ENCODE assay signal across 12 cellular contexts in the genomic region with DNA sequence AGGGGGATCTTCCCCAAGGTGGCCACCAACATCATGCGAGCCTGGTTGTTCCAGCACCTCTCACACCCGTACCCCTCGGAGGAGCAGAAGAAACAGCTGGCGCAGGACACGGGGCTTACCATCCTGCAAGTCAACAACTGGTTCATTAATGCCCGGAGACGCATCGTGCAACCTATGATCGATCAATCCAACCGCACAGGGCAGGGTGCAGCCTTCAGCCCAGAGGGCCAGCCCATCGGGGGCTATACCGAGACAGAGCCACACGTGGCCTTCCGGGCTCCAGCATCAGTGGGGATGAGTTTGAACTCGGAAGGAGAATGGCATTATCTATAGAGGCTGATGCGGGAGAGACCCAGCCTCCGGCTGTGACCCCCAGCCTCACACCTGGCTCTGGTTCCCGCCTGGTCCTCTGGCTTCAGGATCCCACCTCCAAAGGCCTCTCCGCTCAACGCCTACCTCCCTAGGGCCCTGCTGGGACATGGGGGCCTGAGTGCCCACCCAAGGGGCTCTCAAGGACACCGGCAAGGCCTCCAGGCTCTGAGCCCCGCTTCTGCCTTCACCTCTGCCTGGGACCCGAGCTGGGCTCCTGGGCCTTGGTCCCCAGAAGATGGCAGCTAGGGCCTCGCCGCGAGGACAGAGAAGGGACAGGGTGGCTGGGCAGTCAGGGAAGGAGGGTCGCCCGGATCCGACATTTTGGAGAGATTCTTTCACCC. TPM values are rescaled to one million over a fixed set of nuclear protein-coding genes. Genes with fewer than 3 reads are reported as not detected.
A peak's percentile ranks its signal among the peaks of the same experiment; 100 is the strongest.
DNase-seq lines count a peak whose midpoint lies in the region; ATAC-seq and TF ChIP-seq lines count a peak whose summit lies in the region.
"Not testable (repeated sequence)": the region's sequence is repeated elsewhere in the genome, so short reads cannot be mapped to it uniquely, and the experiment has no call there.
"Had no signal": no experiment of that assay in that cellular context is flagged by ENCODE, and none has a peak within 500 bp of the region (broad histone marks: within the 10 kb centered on the region; RNA-seq: fewer than 3 reads in every experiment).

No MANE protein-coding gene starts in this region.

- POLR2A ChIA-PET in PC-3 (lab: Charles Lee; ENCODE audit: unreplicated experiment); WTC11 (lab: Charles Lee): not testable (repeated sequence)

- H3K4me1 Mint-ChIP-seq in WTC11; endodermal cell; neural progenitor cell; progenitor cell of endocrine pancreas (ENCODE audit: low read depth): not testable (repeated sequence)
- H3K4me1 Mint-ChIP-seq in nephron: peaks cover 11% of the 10 kb centered on the region

- not testable (repeated sequence) for ATAC-seq in PC-3, WTC11
- ATAC-seq in right cardiac atrium (peak; percentile 13 to 29), aorta (ENCODE audit: low FRiP score) (peak; percentile 45)

- H4K20me1 ChIP-seq in PC-3 (ENCODE audit: low read length); neural progenitor cell (ENCODE audit: low read depth): not testable (repeated sequence)

- not testable (repeated sequence) for H3F3A ChIP-seq in PC-3 (ENCODE audit: low read length, unreplicated experiment); neural progenitor cell (ENCODE audit: low read depth)

- not testable (repeated sequence) for TF ChIP-seq CTCF in PC-3 (conservative IDR thresholded peaks at IDR 0.05; ENCODE audit: low read depth, low read length); WTC11 (IDR thresholded peaks at IDR 0.05); endodermal cell (conservative IDR thresholded peaks at IDR 0.05); nephron (IDR thresholded peaks at IDR 0.05; ENCODE audit: unreplicated experiment in 3 of 3); neural progenitor cell (IDR thresholded peaks at IDR 0.05); progenitor cell of endocrine pancreas (IDR thresholded peaks at IDR 0.05; ENCODE audit: unreplicated experiment)

- not testable (repeated sequence) for H3K9ac ChIP-seq in PC-3 (ENCODE audit: low read length); endodermal cell (ENCODE audit: extremely low read depth, low read length, poor library complexity, severe bottlenecking); neural progenitor cell

- H3K36me3 ChIP-seq in PC-3 (ENCODE audit: low read depth, low read length); endodermal cell (ENCODE audit: control insufficient read depth, insufficient read depth, low read length); neural progenitor cell; aorta (ENCODE audit: control insufficient read depth in 1 of 2, insufficient read depth in 2 of 2, low read length in 1 of 2): not testable (repeated sequence)

- not testable (repeated sequence) for H3K9me3 Mint-ChIP-seq in WTC11; endodermal cell; nephron; neural progenitor cell; progenitor cell of endocrine pancreas (ENCODE audit: low read depth)

- CTCF ChIA-PET in PC-3 (lab: Charles Lee); WTC11 (lab: Charles Lee): not testable (repeated sequence)

- BruUV-seq in PC-3 (replicated peaks; lab: Mats Ljungman, UMichigan): not testable (repeated sequence)

- 0 out of 2 replicates have a peak overlapping the region, but pooled peaks have one; percentile 12 for H3K4me3 Mint-ChIP-seq in WTC11
- H3K4me3 Mint-ChIP-seq in endodermal cell: peak overlapping the region; percentile 55
- peak overlapping the region; percentile 54 to 72 (median 65) for H3K4me3 Mint-ChIP-seq in nephron
- peak overlapping the region; percentile 64 for H3K4me3 Mint-ChIP-seq in neural progenitor cell
- H3K4me3 Mint-ChIP-seq in progenitor cell of endocrine pancreas (ENCODE audit: low read depth): peak overlapping the region; percentile 41

- peaks cover 26% of the 10 kb centered on the region for H3K27me3 Mint-ChIP-seq in WTC11 (ENCODE audit: low read depth)
- not testable (repeated sequence) for H3K27me3 Mint-ChIP-seq in endodermal cell (ENCODE audit: insufficient read depth); nephron (ENCODE audit: low read depth); neural progenitor cell (ENCODE audit: insufficient read depth, low read depth); progenitor cell of endocrine pancreas

- H3K4me2 ChIP-seq in PC-3 (ENCODE audit: low read length); neural progenitor cell: not testable (repeated sequence)

- H3K9me3 ChIP-seq in PC-3 (ENCODE audit: low read length); endodermal cell (ENCODE audit: control insufficient read depth, low read length); right cardiac atrium (ENCODE audit: control insufficient read depth, low read length); neural progenitor cell (ENCODE audit: low read depth); aorta (ENCODE audit: control insufficient read depth, low read length): not testable (repeated sequence)

- DNase-seq in PC-3 (peak; percentile 0), right cardiac atrium (peak in 2 of 3 donors; percentile 41 to 51)
- DNase-seq in WTC11 (ENCODE audit: low spot score); endodermal cell; neural progenitor cell (ENCODE audit: low spot score); progenitor cell of endocrine pancreas (ENCODE audit: low spot score, unreplicated experiment); aorta: not testable (repeated sequence)

- H3K27ac Mint-ChIP-seq in WTC11, endodermal cell, nephron, neural progenitor cell, progenitor cell of endocrine pancreas: not testable (repeated sequence)

- not testable (repeated sequence) for H3K4me3 ChIP-seq in PC-3 (ENCODE audit: low read length); endodermal cell (ENCODE audit: low read length); right cardiac atrium (ENCODE audit: low read length); neural progenitor cell; aorta (ENCODE audit: low read length in 2 of 2)

- not testable (repeated sequence) for H3K4me1 ChIP-seq in PC-3 (ENCODE audit: insufficient read depth, low read length); endodermal cell (ENCODE audit: control insufficient read depth, insufficient read depth, low read length); right cardiac atrium (ENCODE audit: control insufficient read depth, insufficient read depth, low read length); neural progenitor cell; aorta (ENCODE audit: control insufficient read depth in 1 of 2, insufficient read depth in 2 of 2, low read length in 2 of 2)

- H3K36me3 Mint-ChIP-seq in WTC11; endodermal cell (ENCODE audit: low read depth); nephron (ENCODE audit: low read depth); neural progenitor cell; progenitor cell of endocrine pancreas (ENCODE audit: insufficient read depth): not testable (repeated sequence)

- intact Hi-C loops in PC-3 (cut with micrococcal nuclease); right cardiac atrium (cut with DNase I); aorta (cut with DNase I): not testable (repeated sequence)

- not testable (repeated sequence) for H3K9me2 ChIP-seq in PC-3 (replicated peaks; ENCODE audit: low read length)

- H3K79me2 ChIP-seq in PC-3 (ENCODE audit: low read length); neural progenitor cell (ENCODE audit: low read depth): not testable (repeated sequence)

- not testable (repeated sequence) for H3K27ac ChIP-seq in PC-3 (ENCODE audit: low read length); endodermal cell (ENCODE audit: low read depth, low read length); right cardiac atrium (ENCODE audit: low read length); neural progenitor cell; aorta (ENCODE audit: low read depth in 1 of 2, low read length in 2 of 2)

- WGBS in endodermal cell (ENCODE audit: insufficient coverage in 1 of 2, insufficient read length in 1 of 2), 2 experiments: 96 to 98% methylated on average over 18 to 25 of the region's 29 CpGs
- WGBS in right cardiac atrium: 92% methylated on average over 29 of the region's 29 CpGs
- WGBS in aorta, 2 donors: 94 to 98% methylated on average over 26 to 29 of the region's 29 CpGs

- not testable (repeated sequence) for H2AFZ ChIP-seq in PC-3 (ENCODE audit: low read length); neural progenitor cell (replicated peaks)

- not testable (repeated sequence) for H3K27me3 ChIP-seq in PC-3 (ENCODE audit: low read length); endodermal cell (ENCODE audit: control insufficient read depth, insufficient read depth, low read length, poor library complexity, severe bottlenecking); right cardiac atrium (ENCODE audit: control insufficient read depth, insufficient read depth); neural progenitor cell; aorta (ENCODE audit: control insufficient read depth in 1 of 2, insufficient read depth in 2 of 2, low read length in 1 of 2)

RNA-seq across cellular contexts. Expression of gene TBC1D26, which starts 55.4 kb away (rescaled TPM):
- not detected in 2 replicates for total RNA-seq in PC-3 (2014; rRNA removed)
- total RNA-seq in WTC11 (2021): 2.2 to 3.6 TPM (median 3.5 TPM) in 3 replicates
- 1 to 10 TPM; 3.4 to 5.3 TPM for total RNA-seq in endodermal cell
- 7.5 TPM for polyA plus RNA-seq in endodermal cell (2013, experiment 1 of 2)
- 4.6 TPM for polyA plus RNA-seq in endodermal cell (2013, experiment 2 of 2)
- total RNA-seq in right cardiac atrium: not detected
- not detected for polyA plus RNA-seq in right cardiac atrium
- 0.58 and 4.4 TPM in 2 replicates for total RNA-seq in neural progenitor cell (ENCODE audit: low replicate concordance)
- total RNA-seq in progenitor cell of endocrine pancreas: 2.4 and 2.9 TPM in 2 replicates
- not detected for total RNA-seq in aorta
- under 1 TPM in 1 of 2 donors, not detected in 1; 0.51 TPM for polyA plus RNA-seq in aorta
- total RNA-seq: A172; B cell; Caco-2; CD4-positive, alpha-beta T cell had no signal

Comparison
In these comparisons a context has a peak if more than half of its experiments do, and no peak if none do; other contexts are left out.
1. H3K4me3 Mint-ChIP-seq: peak in every context shown above with its lines; median percentile 65 in nephron; 64 in neural progenitor cell; 55 in endodermal cell; 41 in progenitor cell of endocrine pancreas; 12 in WTC11.